ENCODE assay signal across 2 cellular contexts in genomic region chr3:9347086-9347485, GRCh38.
TF ChIP-seq lines count a peak whose summit lies in the region.

No MANE protein-coding gene starts in this region.

TF ChIP-seq in SK-N-SH treated with all-trans-retinoic acid at 6 μM for 48 hours, 23 proteins besides CTCF, POLR2A, EP300 and RAD21 (continued from another document):
- TF ChIP-seq CSDC2 (CRISPR knock-in tag; IDR thresholded peaks at IDR 0.05) (no peak), BACH2 (CRISPR knock-in tag; IDR thresholded peaks at IDR 0.05; ENCODE audit: borderline replicate concordance) (no peak), ARNTL (CRISPR knock-in tag; IDR thresholded peaks at IDR 0.05; ENCODE audit: borderline replicate concordance, low read depth) (no peak), SNAI2 (CRISPR knock-in tag; IDR thresholded peaks at IDR 0.05) (no peak), TOX (CRISPR knock-in tag; IDR thresholded peaks at IDR 0.05; ENCODE audit: borderline replicate concordance) (no peak), RARB (CRISPR knock-in tag; IDR thresholded peaks at IDR 0.05) (no peak), ZNF70 (CRISPR knock-in tag; IDR thresholded peaks at IDR 0.05) (no peak), TCF4 (CRISPR knock-in tag; IDR thresholded peaks at IDR 0.05; ENCODE audit: borderline replicate concordance) (no peak), ZFP30 (CRISPR knock-in tag; IDR thresholded peaks at IDR 0.05) (no peak), ZNF8 (CRISPR knock-in tag; IDR thresholded peaks at IDR 0.05) (no peak), TSHZ2 (CRISPR knock-in tag; IDR thresholded peaks at IDR 0.05) (no peak), CREB5 (CRISPR knock-in tag; IDR thresholded peaks at IDR 0.05; ENCODE audit: low read depth) (no peak), ISL1 (CRISPR knock-in tag; IDR thresholded peaks at IDR 0.05) (no peak), CSRNP3 (CRISPR knock-in tag; IDR thresholded peaks at IDR 0.05) (no peak), PPARA (CRISPR knock-in tag; IDR thresholded peaks at IDR 0.05; ENCODE audit: borderline replicate concordance) (no peak), ZFP3 (CRISPR knock-in tag; IDR thresholded peaks at IDR 0.05) (no peak), OSR1 (CRISPR knock-in tag; IDR thresholded peaks at IDR 0.05) (no peak), ZNF565 (CRISPR knock-in tag; conservative IDR thresholded peaks at IDR 0.05; ENCODE audit: low read depth) (no peak)

TF ChIP-seq in SK-N-SH, 30 proteins besides CTCF, POLR2A, EP300 and RAD21 (continued from another document):
- no peak for TF ChIP-seq GATA2 (CRISPR knock-in tag; IDR thresholded peaks at IDR 0.05)
- no peak for TF ChIP-seq RCOR1 (IDR thresholded peaks at IDR 0.05; ENCODE audit: low read length)
- no peak for TF ChIP-seq TAF1 (IDR thresholded peaks at IDR 0.05; ENCODE audit: borderline replicate concordance, low read depth, low read length)
- no peak for TF ChIP-seq FOSL2 (IDR thresholded peaks at IDR 0.05; ENCODE audit: borderline replicate concordance, low read depth)
- no peak for TF ChIP-seq MAX (IDR thresholded peaks at IDR 0.05; ENCODE audit: low read depth)
- TF ChIP-seq YY1 (IDR thresholded peaks at IDR 0.05; ENCODE audit: low read depth) = no peak
- no peak for TF ChIP-seq CHD2 (IDR thresholded peaks at IDR 0.05; ENCODE audit: low read length, partially characterized antibody)
